In genomic region chr14:73748858-73749357, GRCh38 we compare ENCODE assay signal across 14 cellular contexts. TPM values are rescaled to one million over a fixed set of nuclear protein-coding genes. Genes with fewer than 3 reads are reported as not detected.
DNase-seq lines count a peak whose midpoint lies in the region; TF ChIP-seq lines count a peak whose summit lies in the region.
"Had no signal": no experiment of that assay in that cellular context is flagged by ENCODE, and none has a peak within 500 bp of the region (broad histone marks: within the 10 kb centered on the region; RNA-seq: fewer than 3 reads in every experiment).

No MANE protein-coding gene starts in this region.

- 0 out of 2 replicates have a peak, but pooled peaks cover 12% of the 10 kb centered on the region for H3F3A ChIP-seq in SU-DHL-6 (ENCODE audit: insufficient read depth)

- H2AFZ ChIP-seq in SU-DHL-6 (ENCODE audit: low read depth, low read length, severe bottlenecking) = no peak overlapping the region

- TF ChIP-seq CTCF in SU-DHL-6 (IDR thresholded peaks at IDR 0.05; ENCODE audit: insufficient read depth, low read length, poor library complexity, severe bottlenecking) = no peak
- TF ChIP-seq CTCF in esophagus muscularis mucosa (IDR thresholded peaks at IDR 0.05) = no peak
- TF ChIP-seq CTCF in adrenal gland (IDR thresholded peaks at IDR 0.05) = no peak

- peak overlapping the region; percentile 45 for H3K27ac Mint-ChIP-seq in T-helper 2 cell treated with Interferon-gamma antibody and Interleukin-4, amounts not matched to agents 5 μg/mL and 100 μg/mL, for 36 hours
- H3K27ac Mint-ChIP-seq: H9 had no signal

- WGBS in esophagus muscularis mucosa = 63% methylated on average over 6 of the region's 6 CpGs
- WGBS in adrenal gland, 4 donors = 68 to 77% (median 70%) methylated on average over 6 of the region's 6 CpGs

- intact Hi-C loops in esophagus muscularis mucosa (cut with DNase I) = no loop called here
- intact Hi-C loops in adrenal gland (cut with DNase I) = loop anchor here in 1 of 2 donors (10.0 kb wide), 1 partner anchor 56 kb away; no protein-coding TSS in a partner anchor

- TF ChIP-seq POLR2A in esophagus muscularis mucosa (IDR thresholded peaks at IDR 0.05; ENCODE audit: low read depth) (no peak), adrenal gland (IDR thresholded peaks at IDR 0.05) (no peak)

- H3K4me3 ChIP-seq in SU-DHL-6 (ENCODE audit: insufficient read depth, low read length, poor library complexity, severe bottlenecking) (no peak overlapping the region), esophagus muscularis mucosa (no peak overlapping the region), skin epidermis (no peak overlapping the region), adrenal gland (no peak overlapping the region)
- H3K4me3 ChIP-seq: prostate gland, testis had no signal

- H3K9me3 ChIP-seq in SU-DHL-6 (ENCODE audit: insufficient read depth, low read length) = no peaks in the 10 kb centered on the region
- H3K9me3 ChIP-seq in esophagus muscularis mucosa = no peaks in the 10 kb centered on the region
- no peaks in the 10 kb centered on the region for H3K9me3 ChIP-seq in adrenal gland (replicated peaks in 1 of 3)
- H3K9me3 ChIP-seq: prostate gland, testis had no signal

- H3K4me1 ChIP-seq in esophagus muscularis mucosa (peaks cover 98 to 100% (median 100%) of the 10 kb centered on the region in 4 donors), adrenal gland (replicated peaks in 1 of 2) (peaks cover 61 to 97% of the 10 kb centered on the region in 2 donors)

- H3K4me2 ChIP-seq in SU-DHL-6 (ENCODE audit: low read depth, low read length, poor library complexity, severe bottlenecking) = peak overlapping the region; percentile 58

- H3K36me3 Mint-ChIP-seq in T-helper 2 cell treated with Interferon-gamma antibody and Interleukin-4, amounts not matched to agents 5 μg/mL and 100 μg/mL, for 36 hours (ENCODE audit: low read depth) = peaks cover 19% of the 10 kb centered on the region

- H3K27ac ChIP-seq in SU-DHL-6 (ENCODE audit: low read depth, low read length) (peak overlapping the region; percentile 35; the same call in 1 of the 2 replicates), esophagus muscularis mucosa (replicated peaks in 1 of 4) (peak overlapping the region; percentile 98 to 100 (median 99)), skin epidermis (peak overlapping the region in 12 of 21 experiments; percentile 5 to 99 (median 40)), adrenal gland (no peak overlapping the region)

- DNase-seq in T-helper 2 cell treated with Interferon-gamma antibody and Interleukin-4, amounts not matched to agents 5 μg/mL and 100 μg/mL, for 36 hours (ENCODE audit: low spot score) = no peak
- no peak for DNase-seq in T-helper 2 cell
- no peak for DNase-seq in esophagus muscularis mucosa (ENCODE audit: extremely low spot score)
- no peak for DNase-seq in NCI-H187 (lab: John Stamatoyannopoulos, UW)
- no peak for DNase-seq in adrenal gland
- no peak for DNase-seq in NCI-H1105 (lab: John Stamatoyannopoulos, UW)
- DNase-seq: amniotic stem cell, NCI-H1417, NCI-H748 treated with DMSO at 0.1 percent for 48 hours, testis had no signal

- peaks cover 100% of the 10 kb centered on the region for H3K79me2 ChIP-seq in SU-DHL-6 (ENCODE audit: insufficient read depth, low read length)

- H3K9me3 Mint-ChIP-seq in T-helper 2 cell treated with Interferon-gamma antibody and Interleukin-4, amounts not matched to agents 5 μg/mL and 100 μg/mL, for 36 hours = no peaks in the 10 kb centered on the region
- H3K9me3 Mint-ChIP-seq: H9 had no signal

- peaks cover 11% of the 10 kb centered on the region for H4K20me1 ChIP-seq in SU-DHL-6 (ENCODE audit: low read depth, low read length)

- no peaks in the 10 kb centered on the region for H3K9me2 ChIP-seq in SU-DHL-6 (replicated peaks; ENCODE audit: insufficient read depth, low read length)

- H3K36me3 ChIP-seq in SU-DHL-6 (ENCODE audit: low read length) (no peaks in the 10 kb centered on the region), esophagus muscularis mucosa (no peaks in the 10 kb centered on the region), adrenal gland (replicated peaks in 1 of 2) (no peaks in the 10 kb centered on the region)
- H3K36me3 ChIP-seq: prostate gland had no signal

- no peak overlapping the region for H3K9ac ChIP-seq in SU-DHL-6 (ENCODE audit: low read length)

- H3K27me3 ChIP-seq in SU-DHL-6 (ENCODE audit: low read length) = no peaks in the 10 kb centered on the region
- no peaks in the 10 kb centered on the region for H3K27me3 ChIP-seq in esophagus muscularis mucosa
- no peaks in the 10 kb centered on the region for H3K27me3 ChIP-seq in adrenal gland
- H3K27me3 ChIP-seq: testis had no signal

- H3K27me3 Mint-ChIP-seq in T-helper 2 cell treated with Interferon-gamma antibody and Interleukin-4, amounts not matched to agents 5 μg/mL and 100 μg/mL, for 36 hours (ENCODE audit: low read depth) = no peaks in the 10 kb centered on the region

- no peak for TF ChIP-seq EP300 in esophagus muscularis mucosa (IDR thresholded peaks at IDR 0.05)

- H3K4me3 Mint-ChIP-seq in T-helper 2 cell treated with Interferon-gamma antibody and Interleukin-4, amounts not matched to agents 5 μg/mL and 100 μg/mL, for 36 hours = peak overlapping the region; percentile 13
- H3K4me3 Mint-ChIP-seq: H9 had no signal

- peaks cover 88% of the 10 kb centered on the region for H3K4me1 Mint-ChIP-seq in T-helper 2 cell treated with Interferon-gamma antibody and Interleukin-4, amounts not matched to agents 5 μg/mL and 100 μg/mL, for 36 hours (ENCODE audit: low read depth)

RNA-seq across cellular contexts. Expression of gene PNMA1, which starts 34.7 kb away (rescaled TPM):
- 10 to 100 TPM; 34.8 to 74.2 (median 55.0) TPM for total RNA-seq in esophagus muscularis mucosa
- total RNA-seq in adrenal gland = 10 to 100 TPM; 23.1 to 74.6 (median 43.2) TPM
- polyA plus RNA-seq in adrenal gland = 10 to 100 TPM; 14.4 to 52.5 (median 16.7) TPM

Comparison
In these comparisons a context has a peak if more than half of its experiments do, and no peak if none do; other contexts are left out.
1. H3K27ac ChIP-seq: peak in SU-DHL-6 (single experiment), esophagus muscularis mucosa (4 of 4) and skin epidermis (12 of 21); none in adrenal gland (0 of 5).